Comparison of ENCODE assay signal across 18 cellular contexts in the genomic region with DNA sequence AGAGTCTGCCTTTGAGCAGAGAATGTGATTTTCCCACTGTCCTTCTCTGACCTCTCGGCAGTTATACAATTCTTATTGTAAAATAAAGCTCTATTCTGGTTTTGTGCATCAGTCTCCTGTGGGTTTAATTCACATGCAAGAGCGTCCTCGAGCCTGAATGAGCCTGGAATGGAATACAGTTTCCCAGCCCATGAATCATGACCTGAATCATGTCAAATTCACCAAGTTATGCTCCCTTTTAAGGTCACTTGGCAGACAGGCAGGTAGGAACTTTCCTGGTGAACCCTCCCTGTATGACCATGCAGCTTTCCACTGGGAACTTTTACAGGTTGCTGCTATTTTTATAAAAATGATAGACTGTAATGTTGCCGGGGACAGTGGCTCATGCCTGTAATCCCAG. TPM values are rescaled to one million over a fixed set of nuclear protein-coding genes. Genes with fewer than 3 reads are reported as not detected.
DNase-seq lines count a peak whose midpoint lies in the region; ATAC-seq and TF ChIP-seq lines count a peak whose summit lies in the region.
"Had no signal": no experiment of that assay in that cellular context is flagged by ENCODE, and none has a peak within 500 bp of the region (broad histone marks: within the 10 kb centered on the region; RNA-seq: fewer than 3 reads in every experiment).

No MANE protein-coding gene starts in this region.

- DNase-seq in ELR (ENCODE audit: low read depth) (peak; percentile 20), RWPE2 (ENCODE audit: low spot score) (no peak), fibroblast of mammary gland (ENCODE audit: low read depth) (peak; percentile 32), non-pigmented ciliary epithelial cell (ENCODE audit: low read depth) (peak; percentile 18), nephron progenitor cell (no peak), midbrain (lab: John Stamatoyannopoulos, UW) (no peak), esophagus squamous epithelium (lab: John Stamatoyannopoulos, UW) (no peak)
- no peak for DNase-seq in activated naive CD4-positive, alpha-beta T cell treated with anti-CD3 and anti-CD28 coated beads for 36 hours
- DNase-seq: Caco-2, HFFc6, NCI-H1105 treated with DMSO at 0.1 percent for 48 hours, NCI-H187 treated with DMSO at 0.1 percent for 48 hours, NCI-H2171, NCI-H446 treated with DMSO at 0.1 percent for 48 hours, NCI-H774, SHP77 had no signal

- H3K27me3 Mint-ChIP-seq in nephron progenitor cell (ENCODE audit: low read depth, poor library complexity) = no peaks in the 10 kb centered on the region
- H3K27me3 Mint-ChIP-seq in activated naive CD4-positive, alpha-beta T cell treated with anti-CD3 and anti-CD28 coated beads for 36 hours (ENCODE audit: low read depth) = no peaks in the 10 kb centered on the region

- H3K4me3 Mint-ChIP-seq in nephron progenitor cell = no peak overlapping the region
- H3K4me3 Mint-ChIP-seq in activated naive CD4-positive, alpha-beta T cell treated with anti-CD3 and anti-CD28 coated beads for 36 hours = no peak overlapping the region
- H3K4me3 Mint-ChIP-seq: HFFc6 had no signal

- peak; percentile 92 for ATAC-seq in RWPE2 (ENCODE audit: low read depth)
- ATAC-seq: GM12878 had no signal

- no peak overlapping the region for H3K27ac ChIP-seq in RWPE2 (ENCODE audit: poor library complexity, severe bottlenecking)
- no peak overlapping the region for H3K27ac ChIP-seq in esophagus squamous epithelium
- H3K27ac ChIP-seq: KMS-11 had no signal

- peaks cover 41% of the 10 kb centered on the region for H3K36me3 Mint-ChIP-seq in nephron progenitor cell (ENCODE audit: low read depth)
- H3K36me3 Mint-ChIP-seq in activated naive CD4-positive, alpha-beta T cell treated with anti-CD3 and anti-CD28 coated beads for 36 hours (ENCODE audit: low read depth) = peaks cover 4% of the 10 kb centered on the region

- intact Hi-C loops in esophagus squamous epithelium (cut with DNase I) = no loop called here
- intact Hi-C loops in activated naive CD4-positive, alpha-beta T cell treated with anti-CD3 and anti-CD28 coated beads for 36 hours (cut with micrococcal nuclease) = no loop called here

- H3K27me3 ChIP-seq in RWPE2 (ENCODE audit: insufficient read depth, poor library complexity, severe bottlenecking) (no peaks in the 10 kb centered on the region), esophagus squamous epithelium (no peaks in the 10 kb centered on the region)

- CTCF ChIA-PET in activated naive CD4-positive, alpha-beta T cell treated with anti-CD3 and anti-CD28 coated beads for 36 hours (lab: Charles Lee) = no interaction called here

- TF ChIP-seq CTCF in RWPE2 (IDR thresholded peaks at IDR 0.05; ENCODE audit: poor library complexity, severe bottlenecking) = no peak
- TF ChIP-seq CTCF in fibroblast of mammary gland (conservative IDR thresholded peaks at IDR 0.05; ENCODE audit: control insufficient read depth, insufficient read depth, low read depth, low read length) = no peak
- no peak for TF ChIP-seq CTCF in nephron progenitor cell (IDR thresholded peaks at IDR 0.05)
- TF ChIP-seq CTCF in esophagus squamous epithelium (IDR thresholded peaks at IDR 0.05) = no peak

- H3K9me3 Mint-ChIP-seq in nephron progenitor cell = peaks cover 9% of the 10 kb centered on the region
- peaks cover 1% of the 10 kb centered on the region for H3K9me3 Mint-ChIP-seq in activated naive CD4-positive, alpha-beta T cell treated with anti-CD3 and anti-CD28 coated beads for 36 hours
- H3K9me3 Mint-ChIP-seq: HFFc6 had no signal

- H3K9me3 ChIP-seq in RWPE2 (ENCODE audit: severe bottlenecking) (no peaks in the 10 kb centered on the region), esophagus squamous epithelium (no peaks in the 10 kb centered on the region)
- H3K9me3 ChIP-seq: Caco-2 had no signal

- H3K4me1 Mint-ChIP-seq in nephron progenitor cell = no peaks in the 10 kb centered on the region
- H3K4me1 Mint-ChIP-seq in activated naive CD4-positive, alpha-beta T cell treated with anti-CD3 and anti-CD28 coated beads for 36 hours (ENCODE audit: low read depth) = no peaks in the 10 kb centered on the region

- 81 to 90% methylated on average over 4 of the region's 4 CpGs for WGBS in esophagus squamous epithelium, 2 donors

- H3K4me3 ChIP-seq in RWPE2 (ENCODE audit: severe bottlenecking) = no peak overlapping the region
- H3K4me3 ChIP-seq in fibroblast of mammary gland (ENCODE audit: control insufficient read depth, low read depth, low read length) = no peak overlapping the region
- H3K4me3 ChIP-seq in esophagus squamous epithelium = no peak overlapping the region
- H3K4me3 ChIP-seq: GM12878 had no signal

- no peaks in the 10 kb centered on the region for H3K4me1 ChIP-seq in RWPE2 (ENCODE audit: insufficient read depth, poor library complexity, severe bottlenecking)
- no peaks in the 10 kb centered on the region for H3K4me1 ChIP-seq in esophagus squamous epithelium
- H3K4me1 ChIP-seq: Caco-2 had no signal

- no peak overlapping the region for H3K27ac Mint-ChIP-seq in nephron progenitor cell
- H3K27ac Mint-ChIP-seq in activated naive CD4-positive, alpha-beta T cell treated with anti-CD3 and anti-CD28 coated beads for 36 hours = no peak overlapping the region
- H3K27ac Mint-ChIP-seq: HFFc6 had no signal

- H3K36me3 ChIP-seq in RWPE2 (ENCODE audit: low read depth) (no peaks in the 10 kb centered on the region), esophagus squamous epithelium (no peaks in the 10 kb centered on the region)

- no peak for TF ChIP-seq POLR2A in esophagus squamous epithelium (IDR thresholded peaks at IDR 0.05)

RNA-seq across cellular contexts. Expression of gene BICD1, which starts 41.7 kb away (rescaled TPM):
- total RNA-seq in esophagus squamous epithelium = 1 to 10 TPM in 3 of 4 donors, under 1 TPM in 1; 0.70 to 7.8 (median 2.8) TPM
- 10 to 100 TPM; 14.4 to 16.4 TPM for total RNA-seq in activated naive CD4-positive, alpha-beta T cell treated with anti-CD3 and anti-CD28 coated beads for 36 hours

Comparison
In these comparisons a context has a peak if more than half of its experiments do, and no peak if none do; other contexts are left out.
1. DNase-seq: peak in ELR (single experiment), fibroblast of mammary gland (single experiment) and non-pigmented ciliary epithelial cell (single experiment); none in RWPE2 (single experiment), nephron progenitor cell (single experiment), midbrain (single experiment), esophagus squamous epithelium (single experiment) and activated naive CD4-positive, alpha-beta T cell treated with anti-CD3 and anti-CD28 coated beads for 36 hours (single experiment).